8 cellular contexts compared by ENCODE assay signal in genomic region chr17:32142038-32142856, GRCh38. TPM values are rescaled to one million over a fixed set of nuclear protein-coding genes. Genes with fewer than 3 reads are reported as not detected.
DNase-seq lines count a peak whose midpoint lies in the region; ATAC-seq, FAIRE-seq and TF ChIP-seq lines count a peak whose summit lies in the region.

TSS of gene RHOT1 (plus strand) at chr17:32142502. CDS start at chr17:32142693, 191 bp downstream.

- peak in 1 of 2 donors; percentile 73 for TF ChIP-seq POLR2A in adrenal gland (IDR thresholded peaks at IDR 0.05)

- no peaks in the 10 kb centered on the region for H3K36me3 Mint-ChIP-seq in HFFc6 (ENCODE audit: low read depth)

- DNase-seq in GM10248 (ENCODE audit: extremely low spot score) (peak; percentile 82), HFFc6 (peak; percentile 89), NCI-H1092 (lab: John Stamatoyannopoulos, UW) (peak; percentile 77), T follicular helper cell (ENCODE audit: low read depth) (peak; percentile 59), adrenal gland (peak; percentile 77 to 89 (median 85)), left ventricle myocardium inferior (peak; percentile 72), psoas muscle (peak; percentile 81 to 88), urothelium cell line (ENCODE audit: low spot score) (peak; percentile 86)

- H3K4me1 Mint-ChIP-seq in HFFc6 (ENCODE audit: low read depth), result peaks cover 27% of the 10 kb centered on the region

- H3K27ac ChIP-seq in adrenal gland, result peak within 1 kb of the TSS; percentile 91 to 98 (median 97)
- peak within 1 kb of the TSS; percentile 92 for H3K27ac ChIP-seq in left ventricle myocardium inferior (replicated peaks)
- peak within 1 kb of the TSS; percentile 90 for H3K27ac ChIP-seq in psoas muscle

- H3K4me3 Mint-ChIP-seq in HFFc6, result peak within 1 kb of the TSS; percentile 97

- H3K36me3 ChIP-seq in adrenal gland (replicated peaks in 1 of 2) (no peaks in the 10 kb centered on the region), left ventricle myocardium inferior (no peaks in the 10 kb centered on the region), psoas muscle (ENCODE audit: insufficient read depth in 1 of 2, low read depth in 1 of 2) (no peaks in the 10 kb centered on the region)

- TF ChIP-seq CTCF in GM10248 (IDR thresholded peaks at IDR 0.05; ENCODE audit: control extremely low read depth, extremely low read depth, low read depth, missing control alignments) (peak; percentile 69), HFFc6 (IDR thresholded peaks at IDR 0.05) (peak; percentile 72), adrenal gland (IDR thresholded peaks at IDR 0.05) (peak in 5 of 6 experiments; percentile 37 to 78 (median 60)), left ventricle myocardium inferior (IDR thresholded peaks at IDR 0.05; ENCODE audit: borderline replicate concordance) (peak; percentile 77), psoas muscle (IDR thresholded peaks at IDR 0.05) (peak; percentile 64)

- CTCF ChIA-PET in GM10248 (lab: Yijun Ruan, JAX), result interaction anchor here (1.0 to 1.8 kb wide), 6 partner anchors 8 to 174 kb away, joined by 3 to 6 read pairs (median 4); partner anchors contain the start of gene LRRC37B

- H3K27me3 ChIP-seq in adrenal gland (no peaks in the 10 kb centered on the region), left ventricle myocardium inferior (ENCODE audit: low read depth) (no peaks in the 10 kb centered on the region), psoas muscle (ENCODE audit: insufficient read depth in 3 of 3, low read length in 2 of 3) (no peaks in the 10 kb centered on the region)

- 0% methylated on average over 9 to 84 of the region's 84 CpGs for whole genome bisulfite sequencing in adrenal gland, 4 donors
- WGBS in psoas muscle, 3 donors, result 0 to 1% (median 0%) methylated on average over 46 to 84 of the region's 84 CpGs

- POLR2A ChIA-PET in GM10248 (lab: Yijun Ruan, JAX), result no interaction called here

- intact Hi-C loops in adrenal gland (cut with DNase I), result no loop called here
- intact Hi-C loops in left ventricle myocardium inferior (cut with micrococcal nuclease), result no loop called here
- intact Hi-C loops in psoas muscle (cut with DNase I), result loop anchor here in 1 of 2 donors (5.0 kb wide), 1 partner anchor 135 kb away; the partner anchor contains the start of gene LRRC37B

- FAIRE-seq in urothelium cell line (lab: Jason Lieb, UNC), result no peak

- ATAC-seq in psoas muscle, result peak; percentile 79 to 84 (median 80)

- H3K4me3 ChIP-seq in adrenal gland (peak within 1 kb of the TSS; percentile 61 to 96 (median 84)), left ventricle myocardium inferior (peak within 1 kb of the TSS; percentile 93), psoas muscle (peak within 1 kb of the TSS; percentile 86)

- H3K27ac Mint-ChIP-seq in HFFc6, result peak within 1 kb of the TSS; percentile 94

- peaks cover 28 to 38% of the 10 kb centered on the region in 2 donors for H3K4me1 ChIP-seq in adrenal gland (replicated peaks in 1 of 2)
- peaks cover 56% of the 10 kb centered on the region for H3K4me1 ChIP-seq in left ventricle myocardium inferior
- peaks cover 20% of the 10 kb centered on the region for H3K4me1 ChIP-seq in psoas muscle

- H3K9me3 ChIP-seq in adrenal gland (replicated peaks in 1 of 3) (no peaks in the 10 kb centered on the region), left ventricle myocardium inferior (replicated peaks) (no peaks in the 10 kb centered on the region), psoas muscle (no peaks in the 10 kb centered on the region)

- no peaks in the 10 kb centered on the region; the same call in 1 of the 2 replicates for H3K27me3 Mint-ChIP-seq in HFFc6 (ENCODE audit: insufficient read depth)

- H3K9me3 Mint-ChIP-seq in HFFc6, result no peaks in the 10 kb centered on the region

RNA-seq across cellular contexts. Expression of gene RHOT1, which starts in this region (rescaled TPM):
- total RNA-seq in HFFc6 (2021; fragmentation: NEBNext Ultra II Directional; extraction: Animal tissue kit (Norgen Biotek cat#: 25700)), result 10 to 100 TPM; 20.8 to 26.8 (median 23.6) TPM
- total RNA-seq in adrenal gland, result 10 to 100 TPM; 44.2 to 86.0 (median 60.5) TPM
- 10 to 100 TPM; 75.3 to 97.7 (median 86.4) TPM for polyA plus RNA-seq in adrenal gland
- total RNA-seq in left ventricle myocardium inferior, result 56.9 TPM
- 10 to 100 TPM; 22.9 to 41.0 (median 35.1) TPM for total RNA-seq in psoas muscle
- 10 to 100 TPM; 26.4 to 32.0 (median 30.1) TPM for polyA plus RNA-seq in psoas muscle

Comparison
In these comparisons a context has a peak if more than half of its experiments do, and no peak if none do; other contexts are left out.
1. Peak in every context shown above with its lines: DNase-seq, ATAC-seq, H3K4me3 ChIP-seq and H3K27ac ChIP-seq.